Comparison of ENCODE assay signal across 30 cellular contexts in the genomic region with DNA sequence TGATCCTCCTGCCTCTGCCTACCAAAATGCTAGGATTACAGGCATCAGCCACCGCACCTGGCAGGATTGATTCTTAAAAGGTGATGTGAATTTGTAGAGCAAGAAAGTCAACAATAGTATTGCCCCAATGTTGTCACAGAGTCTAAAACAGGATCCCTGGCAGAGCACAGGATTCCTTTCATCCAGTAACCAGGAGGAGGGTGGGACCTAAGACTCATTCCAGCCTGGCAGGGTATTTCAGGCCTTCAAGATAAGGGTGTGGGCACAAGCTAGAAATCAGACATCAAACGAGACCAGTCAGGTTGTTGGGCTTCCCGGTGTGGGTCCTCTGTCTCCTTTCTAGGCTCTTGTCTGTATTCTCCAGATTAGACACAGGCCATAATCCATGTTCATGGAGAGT.
"Had no signal": no experiment of that assay in that cellular context is flagged by ENCODE, and none has a peak within 500 bp of the region (broad histone marks: within the 10 kb centered on the region; RNA-seq: fewer than 3 reads in every experiment).

No MANE protein-coding gene starts in this region.

- H3K9me3 ChIP-seq: adrenal gland had no signal

- H3K4me1 ChIP-seq: adrenal gland had no signal

- ATAC-seq: activated CD8-positive, alpha-beta T cell treated with anti-CD3 and anti-CD28 coated beads for 36 hours; activated naive CD4-positive, alpha-beta T cell treated with anti-CD3 and anti-CD28 coated beads, Interleukin-2, amount 50 U/mL, for 72 hours; activated T-cell treated with anti-CD3 and anti-CD28 coated beads, Interleukin-2, amount 50 U/mL, for 4 hours; activated T-cell treated with anti-CD3 and anti-CD28 coated beads, Interleukin-2, amount 50 U/mL, for 72 hours; activated T-helper 17 cell treated with anti-CD3 and anti-CD28 coated beads, Interleukin-2, amount 50 U/mL, for 72 hours had no signal

- H3K27me3 ChIP-seq: adrenal gland, cardiac muscle cell had no signal

- H3K36me3 ChIP-seq: adrenal gland, cardiac muscle cell had no signal

- DNase-seq: activated B cell treated with CpG ODN at 0.5 μM for 24 hours; activated CD4-positive, alpha-beta memory T cell treated with anti-CD3 and anti-CD28 coated beads for 36 hours; activated CD4-positive, alpha-beta T cell treated with anti-CD3 and anti-CD28 coated beads for 4 hours; activated CD4-positive, alpha-beta T cell treated with anti-CD3 and anti-CD28 coated beads, Interleukin-2, amount 10 ng/mL, durations not matched to agents 24 days and 14 days; activated CD4-positive, alpha-beta T cell treated with anti-CD3 and anti-CD28 coated beads, Interleukin-2, amount 50 U/mL, for 1 hour; activated CD4-positive, alpha-beta T cell treated with anti-CD3 and anti-CD28 coated beads, Interleukin-2, amount 50 U/mL, for 4 hours; activated CD4-positive, CD25-positive, alpha-beta regulatory T cell treated with anti-CD3 and anti-CD28 coated beads, Interleukin-2, amount 50 U/mL, for 72 hours; activated CD8-positive, alpha-beta memory T cell treated with anti-CD3 and anti-CD28 coated beads, Interleukin-2, amount 50 U/mL, for 4 hours; activated CD8-positive, alpha-beta T cell treated with anti-CD3 and anti-CD28 coated beads for 36 hours; activated effector memory CD4-positive, alpha-beta T cell treated with anti-CD3 and anti-CD28 coated beads, Interleukin-2, amount 50 U/mL, for 16 hours; activated gamma-delta T cell treated with Interleukin-2 at 50 U/mL for 16 hours; activated naive CD4-positive, alpha-beta T cell; activated naive CD4-positive, alpha-beta T cell treated with anti-CD3 and anti-CD28 coated beads for 36 hours; activated naive CD4-positive, alpha-beta T cell treated with anti-CD3 and anti-CD28 coated beads, Interleukin-2, amount 50 U/mL, for 16 hours; activated naive CD8-positive, alpha-beta T cell treated with anti-CD3 and anti-CD28 coated beads for 36 hours; activated T-cell treated with anti-CD3 and anti-CD28 coated beads for 4 hours; activated T-cell treated with anti-CD3 and anti-CD28 coated beads, Interleukin-2, amount 50 U/mL, for 1 hour; activated T-cell treated with anti-CD3 and anti-CD28 coated beads, Interleukin-2, amount 50 U/mL, for 4 hours; activated T-cell treated with anti-CD3 and anti-CD28 coated beads, Interleukin-2, amount 50 U/mL, for 72 hours; adrenal gland; amniotic stem cell; aorta; central memory CD4-positive, alpha-beta T cell; T-helper 1 cell; T-helper 2 cell; T-helper 9 cell had no signal

- H3K4me3 ChIP-seq: adrenal gland, cardiac muscle cell had no signal

- H3K27ac ChIP-seq: adrenal gland, cardiac muscle cell, VCaP had no signal
